In genomic region chr10:28400176-28400575, GRCh38 we compare ENCODE assay signal across 28 cellular contexts.
DNase-seq lines count a peak whose midpoint lies in the region; ATAC-seq and TF ChIP-seq lines count a peak whose summit lies in the region.
"Had no signal": no experiment of that assay in that cellular context is flagged by ENCODE, and none has a peak within 500 bp of the region (broad histone marks: within the 10 kb centered on the region; RNA-seq: fewer than 3 reads in every experiment).

No MANE protein-coding gene starts in this region.

- TF ChIP-seq POLR2A in Peyer's patch (IDR thresholded peaks at IDR 0.05), result peak in 1 of 2 donors; percentile 22

- peaks cover 8% of the 10 kb centered on the region for H3K27me3 Mint-ChIP-seq in type B pancreatic cell

- H3K9me3 Mint-ChIP-seq in type B pancreatic cell, result no peaks in the 10 kb centered on the region
- H3K9me3 Mint-ChIP-seq: activated naive CD8-positive, alpha-beta T cell treated with anti-CD3 and anti-CD28 coated beads, Interleukin-2, amount 10 ng/mL, durations not matched to agents 7 days and 5 days had no signal

- H3K4me3 ChIP-seq in HL-60 (replicated peaks; ENCODE audit: insufficient read depth, low read length), result no peak overlapping the region
- H3K4me3 ChIP-seq in Peyer's patch, result no peak overlapping the region
- H3K4me3 ChIP-seq in lower lobe of right lung, result no peak overlapping the region
- H3K4me3 ChIP-seq: BLaER1, gastrocnemius medialis, stomach had no signal

- H3K9me3 ChIP-seq in Peyer's patch, result no peaks in the 10 kb centered on the region
- no peaks in the 10 kb centered on the region for H3K9me3 ChIP-seq in lower lobe of right lung
- H3K9me3 ChIP-seq: BLaER1, gastrocnemius medialis, stomach had no signal

- H3K4me1 Mint-ChIP-seq in type B pancreatic cell (ENCODE audit: unreplicated experiment), result peaks cover 6% of the 10 kb centered on the region

- no peak overlapping the region for H3K4me3 Mint-ChIP-seq in type B pancreatic cell
- H3K4me3 Mint-ChIP-seq: activated CD8-positive, alpha-beta T cell treated with anti-CD3 and anti-CD28 coated beads, Interleukin-2, amount 10 ng/mL, durations not matched to agents 7 days and 5 days; activated naive CD8-positive, alpha-beta T cell treated with anti-CD3 and anti-CD28 coated beads, Interleukin-2, amount 10 ng/mL, durations not matched to agents 7 days and 5 days; IgD-negative memory B cell had no signal

- H3K27ac ChIP-seq in HL-60 (replicated peaks), result peak overlapping the region; percentile 55
- H3K27ac ChIP-seq in Peyer's patch, result peak overlapping the region in 3 of 4 donors; percentile 67 to 86 (median 86)
- peak overlapping the region; percentile 61 for H3K27ac ChIP-seq in lower lobe of right lung
- H3K27ac ChIP-seq: BLaER1, gastrocnemius medialis had no signal

- DNase-seq in HL-60 (ENCODE audit: low read depth in 1 of 2, low spot score in 1 of 2) (peak in 1 of 2 experiments; percentile 48), Peyer's patch (peak in 2 of 3 donors; percentile 62 to 79), lower lobe of right lung (no peak), type B pancreatic cell (ENCODE audit: extremely low spot score, unreplicated experiment) (no peak), EL (no peak)
- DNase-seq in activated CD4-positive, alpha-beta T cell treated with anti-CD3 and anti-CD28 coated beads, Interleukin-2, amount 50 U/mL, for 1 hour, result no peak
- DNase-seq: activated CD8-positive, alpha-beta T cell treated with anti-CD3 and anti-CD28 coated beads, Interleukin-2, amount 10 ng/mL, durations not matched to agents 7 days and 5 days; activated effector memory CD4-positive, alpha-beta T cell treated with anti-CD3 and anti-CD28 coated beads, Interleukin-2, amount 50 U/mL, for 16 hours; activated naive CD8-positive, alpha-beta T cell treated with anti-CD3 and anti-CD28 coated beads, Interleukin-2, amount 10 ng/mL, durations not matched to agents 7 days and 5 days; aorta; COR-L47; DMS53; effector CD4-positive, alpha-beta T cell; gastrocnemius medialis; HCEC 1CT; hypothalamus; NCI-H1048; NCI-H2171; NCI-H82; PC-3; posterior cingulate gyrus; right cardiac atrium; SHP77; stimulated activated CD4-positive, alpha-beta T cell treated with anti-CD3 and anti-CD28 coated beads, Interleukin-2, amount 100 ng/mL, for 48 hours; stomach had no signal

- TF ChIP-seq CTCF in HL-60 (IDR thresholded peaks at IDR 0.05; ENCODE audit: insufficient read depth, low read length) (no peak), Peyer's patch (IDR thresholded peaks at IDR 0.05) (peak in 1 of 6 experiments; percentile 24), lower lobe of right lung (IDR thresholded peaks at IDR 0.05) (no peak), type B pancreatic cell (conservative IDR thresholded peaks at IDR 0.05) (no peak)

- H3K36me3 ChIP-seq in Peyer's patch (no peaks in the 10 kb centered on the region), lower lobe of right lung (no peaks in the 10 kb centered on the region)
- H3K36me3 ChIP-seq: BLaER1, gastrocnemius medialis, stomach had no signal

- H3K4me1 ChIP-seq in Peyer's patch (peaks cover 0 to 8% (median 0%) of the 10 kb centered on the region in 4 donors), lower lobe of right lung (peaks cover 24% of the 10 kb centered on the region)
- H3K4me1 ChIP-seq: BLaER1, gastrocnemius medialis had no signal

- H3K36me3 Mint-ChIP-seq in type B pancreatic cell, result no peaks in the 10 kb centered on the region
- H3K36me3 Mint-ChIP-seq: activated naive CD8-positive, alpha-beta T cell treated with anti-CD3 and anti-CD28 coated beads, Interleukin-2, amount 10 ng/mL, durations not matched to agents 7 days and 5 days; IgD-negative memory B cell had no signal

- intact Hi-C loops in lower lobe of right lung (cut with DNase I), result no loop called here

- no peaks in the 10 kb centered on the region for H3K27me3 ChIP-seq in HL-60 (ENCODE audit: insufficient read depth, poor library complexity, severe bottlenecking)
- H3K27me3 ChIP-seq in Peyer's patch, result no peaks in the 10 kb centered on the region
- no peaks in the 10 kb centered on the region for H3K27me3 ChIP-seq in lower lobe of right lung (ENCODE audit: low read depth)
- H3K27me3 ChIP-seq: BLaER1, gastrocnemius medialis, stomach had no signal

- peak overlapping the region; percentile 54 for H3K27ac Mint-ChIP-seq in type B pancreatic cell
- H3K27ac Mint-ChIP-seq: activated CD8-positive, alpha-beta T cell treated with anti-CD3 and anti-CD28 coated beads, Interleukin-2, amount 10 ng/mL, durations not matched to agents 7 days and 5 days; activated naive CD8-positive, alpha-beta T cell treated with anti-CD3 and anti-CD28 coated beads, Interleukin-2, amount 10 ng/mL, durations not matched to agents 7 days and 5 days; IgD-negative memory B cell had no signal

- ATAC-seq in lower lobe of right lung, result peak; percentile 58 to 73
- ATAC-seq in GM19324 (IDR thresholded peaks at IDR 0.05; ENCODE audit: low FRiP score, unreplicated experiment), result no peak
- ATAC-seq: activated CD8-positive, alpha-beta T cell treated with anti-CD3 and anti-CD28 coated beads, Interleukin-2, amount 10 ng/mL, durations not matched to agents 7 days and 5 days; gastrocnemius medialis; PC-3 had no signal

Comparison
In these comparisons a context has a peak if more than half of its experiments do, and no peak if none do; other contexts are left out.
1. DNase-seq: peak in Peyer's patch (2 of 3); none in lower lobe of right lung (single experiment), type B pancreatic cell (single experiment), EL (single experiment) and activated CD4-positive, alpha-beta T cell treated with anti-CD3 and anti-CD28 coated beads, Interleukin-2, amount 50 U/mL, for 1 hour (single experiment).
2. Peak in every context shown above with its lines, with median percentiles within 50 percentile points of each other: H3K27ac ChIP-seq.